ENCODE assay signal across 24 cellular contexts in genomic region chr9:115012476-115012875, GRCh38.
DNase-seq lines count a peak whose midpoint lies in the region; ATAC-seq and TF ChIP-seq lines count a peak whose summit lies in the region.
"Had no signal": no experiment of that assay in that cellular context is flagged by ENCODE, and none has a peak within 500 bp of the region (broad histone marks: within the 10 kb centered on the region; RNA-seq: fewer than 3 reads in every experiment).

No MANE protein-coding gene starts in this region.

- no peak overlapping the region for H3K27ac ChIP-seq in endodermal cell (ENCODE audit: low read depth, low read length)
- no peak overlapping the region for H3K27ac ChIP-seq in body of pancreas
- H3K27ac ChIP-seq: 22Rv1 had no signal

- H3K4me1 ChIP-seq in endodermal cell (ENCODE audit: control insufficient read depth, insufficient read depth, low read length), result peaks cover 14% of the 10 kb centered on the region
- H3K4me1 ChIP-seq in body of pancreas, result no peaks in the 10 kb centered on the region
- H3K4me1 ChIP-seq in BE2C, result no peaks in the 10 kb centered on the region

- peaks cover 5% of the 10 kb centered on the region for H3K27me3 Mint-ChIP-seq in T-helper 1 cell treated with Interleukin-12 subunit alpha and Interleukin-12 subunit beta and Interleukin-4 antibody, amounts not matched to agents 30 μg/mL and 1 μg/mL, for 36 hours (ENCODE audit: low read depth)
- H3K27me3 Mint-ChIP-seq in stimulated activated naive CD8-positive, alpha-beta T cell treated with anti-CD3 and anti-CD28 coated beads, Interleukin-15, amount 100 ng/mL, for 72 hours, result peaks cover 11% of the 10 kb centered on the region
- peaks cover 1% of the 10 kb centered on the region for H3K27me3 Mint-ChIP-seq in endodermal cell (ENCODE audit: insufficient read depth)

- peak overlapping the region; percentile 74 for H3K27ac Mint-ChIP-seq in T-helper 1 cell treated with Interleukin-12 subunit alpha and Interleukin-12 subunit beta and Interleukin-4 antibody, amounts not matched to agents 30 μg/mL and 1 μg/mL, for 36 hours
- peak overlapping the region; percentile 5 to 79 for H3K27ac Mint-ChIP-seq in stimulated activated naive CD8-positive, alpha-beta T cell treated with anti-CD3 and anti-CD28 coated beads, Interleukin-15, amount 100 ng/mL, for 72 hours
- peak overlapping the region; percentile 32 for H3K27ac Mint-ChIP-seq in endodermal cell
- H3K27ac Mint-ChIP-seq: H9 had no signal

- TF ChIP-seq CTCF in endodermal cell (conservative IDR thresholded peaks at IDR 0.05), result no peak
- no peak for TF ChIP-seq CTCF in body of pancreas (IDR thresholded peaks at IDR 0.05)
- no peak for TF ChIP-seq CTCF in BE2C (IDR thresholded peaks at IDR 0.05; ENCODE audit: low read depth, low read length)

- intact Hi-C loops in body of pancreas (cut with DNase I), result loop anchor here (5.0 to 10.0 kb wide), 3 partner anchors 98 to 348 kb away; no protein-coding TSS in a partner anchor

- H3K9me3 ChIP-seq in endodermal cell (ENCODE audit: control insufficient read depth, low read length) (no peaks in the 10 kb centered on the region), body of pancreas (no peaks in the 10 kb centered on the region), BE2C (no peaks in the 10 kb centered on the region)

- H3K36me3 ChIP-seq in endodermal cell (ENCODE audit: control insufficient read depth, insufficient read depth, low read length) (no peaks in the 10 kb centered on the region), body of pancreas (replicated peaks in 1 of 2; ENCODE audit: insufficient read depth in 1 of 2, low read depth in 2 of 2) (no peaks in the 10 kb centered on the region), BE2C (no peaks in the 10 kb centered on the region)

- no peak overlapping the region for H3K9ac ChIP-seq in endodermal cell (ENCODE audit: extremely low read depth, low read length, poor library complexity, severe bottlenecking)

- DNase-seq in T-helper 1 cell (no peak), endodermal cell (no peak), body of pancreas (no peak), BE2C (no peak)
- DNase-seq in stimulated activated naive CD8-positive, alpha-beta T cell treated with anti-CD3 and anti-CD28 coated beads, Interleukin-15, amount 100 ng/mL, for 72 hours, result no peak
- no peak for DNase-seq in stimulated activated naive CD8-positive, alpha-beta T cell treated with anti-CD3 and anti-CD28 coated beads, Interleukin-15, Interleukin-2, amounts not matched to agents 100 U/mL and 50 U/mL, for 24 hours
- DNase-seq in stimulated activated CD4-positive, alpha-beta T cell treated with anti-CD3 and anti-CD28 coated beads, Interleukin-2, amount 100 ng/mL, for 48 hours, result no peak
- DNase-seq: DMS153, DND-41, H9, Karpas-422, NCI-H1092, NCI-H1417 treated with DMSO at 0.1 percent for 48 hours, NCI-H1694 treated with DMSO at 0.1 percent for 48 hours, NCI-H2081 treated with DMSO at 0.1 percent for 48 hours, NCI-H2171, NCI-H226, NCI-H510A, NCI-H69, SIG-M5 had no signal

- peaks cover 7% of the 10 kb centered on the region for H3K36me3 Mint-ChIP-seq in T-helper 1 cell treated with Interleukin-12 subunit alpha and Interleukin-12 subunit beta and Interleukin-4 antibody, amounts not matched to agents 30 μg/mL and 1 μg/mL, for 36 hours (ENCODE audit: low read depth)
- H3K36me3 Mint-ChIP-seq in endodermal cell (ENCODE audit: low read depth), result no peaks in the 10 kb centered on the region

- peak overlapping the region; percentile 3 for H3K4me3 Mint-ChIP-seq in T-helper 1 cell treated with Interleukin-12 subunit alpha and Interleukin-12 subunit beta and Interleukin-4 antibody, amounts not matched to agents 30 μg/mL and 1 μg/mL, for 36 hours
- H3K4me3 Mint-ChIP-seq in stimulated activated naive CD8-positive, alpha-beta T cell treated with anti-CD3 and anti-CD28 coated beads, Interleukin-15, amount 100 ng/mL, for 72 hours, result peak overlapping the region in 1 of 2 donors; percentile 45
- no peak overlapping the region for H3K4me3 Mint-ChIP-seq in endodermal cell
- H3K4me3 Mint-ChIP-seq: H9 had no signal

- no peak overlapping the region for H3K4me3 ChIP-seq in endodermal cell (ENCODE audit: low read length)
- H3K4me3 ChIP-seq in body of pancreas, result no peak overlapping the region
- no peak overlapping the region for H3K4me3 ChIP-seq in BE2C (ENCODE audit: low read depth, low read length)

- H3K27me3 ChIP-seq in endodermal cell (ENCODE audit: control insufficient read depth, insufficient read depth, low read length, poor library complexity, severe bottlenecking), result no peaks in the 10 kb centered on the region
- H3K27me3 ChIP-seq in body of pancreas, result no peaks in the 10 kb centered on the region
- H3K27me3 ChIP-seq in BE2C, result no peaks in the 10 kb centered on the region

- 88 to 100% methylated on average over 1 to 3 of the region's 3 CpGs for WGBS in endodermal cell (ENCODE audit: insufficient coverage in 1 of 2, insufficient read length in 1 of 2), 2 experiments
- 67% methylated on average over 3 of the region's 3 CpGs for WGBS in body of pancreas, 2 donors

- no peak for TF ChIP-seq POLR2A in body of pancreas (IDR thresholded peaks at IDR 0.05)

- no peaks in the 10 kb centered on the region for H3K9me3 Mint-ChIP-seq in T-helper 1 cell treated with Interleukin-12 subunit alpha and Interleukin-12 subunit beta and Interleukin-4 antibody, amounts not matched to agents 30 μg/mL and 1 μg/mL, for 36 hours
- no peaks in the 10 kb centered on the region for H3K9me3 Mint-ChIP-seq in stimulated activated naive CD8-positive, alpha-beta T cell treated with anti-CD3 and anti-CD28 coated beads, Interleukin-15, amount 100 ng/mL, for 72 hours
- no peaks in the 10 kb centered on the region for H3K9me3 Mint-ChIP-seq in endodermal cell
- H3K9me3 Mint-ChIP-seq: H9 had no signal

- H3K4me1 Mint-ChIP-seq in T-helper 1 cell treated with Interleukin-12 subunit alpha and Interleukin-12 subunit beta and Interleukin-4 antibody, amounts not matched to agents 30 μg/mL and 1 μg/mL, for 36 hours (ENCODE audit: low read depth), result peaks cover 62% of the 10 kb centered on the region
- peaks cover 61% of the 10 kb centered on the region for H3K4me1 Mint-ChIP-seq in stimulated activated naive CD8-positive, alpha-beta T cell treated with anti-CD3 and anti-CD28 coated beads, Interleukin-15, amount 100 ng/mL, for 72 hours
- H3K4me1 Mint-ChIP-seq in endodermal cell, result peaks cover 45% of the 10 kb centered on the region
- H3K4me1 Mint-ChIP-seq: H9 had no signal

- ATAC-seq in stimulated activated naive CD8-positive, alpha-beta T cell treated with anti-CD3 and anti-CD28 coated beads, Interleukin-15, amount 100 ng/mL, for 72 hours, result no peak
- no peak for ATAC-seq in stimulated activated naive CD8-positive, alpha-beta T cell treated with anti-CD3 and anti-CD28 coated beads, Interleukin-15, Interleukin-2, amounts not matched to agents 100 U/mL and 50 U/mL, for 24 hours
- no peak for ATAC-seq in body of pancreas
- ATAC-seq: HepG2, Panc1 had no signal
